In genomic region chr3:38139652-38140051, GRCh38 we compare ENCODE assay signal across 7 cellular contexts. TPM values are rescaled to one million over a fixed set of nuclear protein-coding genes. Genes with fewer than 3 reads are reported as not detected.
DNase-seq lines count a peak whose midpoint lies in the region; ATAC-seq, FAIRE-seq and TF ChIP-seq lines count a peak whose summit lies in the region.

No MANE protein-coding gene starts in this region.

- H3K27ac ChIP-seq in HUES6 (ENCODE audit: low read depth, low read length) (no peak overlapping the region), kidney (ENCODE audit: low read depth in 2 of 2, low read length in 2 of 2) (no peak overlapping the region)

- no peaks in the 10 kb centered on the region for H3K9me3 Mint-ChIP-seq in activated naive CD4-positive, alpha-beta T cell treated with anti-CD3 and anti-CD28 coated beads, Interleukin-2, amount 50 U/mL, for 72 hours
- no peaks in the 10 kb centered on the region for H3K9me3 Mint-ChIP-seq in stimulated activated naive CD8-positive, alpha-beta T cell treated with anti-CD3 and anti-CD28 coated beads, Interleukin-15, amount 100 ng/mL, for 72 hours

- intact Hi-C loops in kidney (cut with DNase I), result no loop called here

- no peak for FAIRE-seq in kidney (lab: Jason Lieb, UNC)

- DNase-seq in activated naive CD4-positive, alpha-beta T cell treated with anti-CD3 and anti-CD28 coated beads, Interleukin-2, amount 50 U/mL, for 72 hours (ENCODE audit: low spot score in 2 of 2), result no peak
- no peak for DNase-seq in kidney
- DNase-seq in stimulated activated naive CD8-positive, alpha-beta T cell treated with anti-CD3 and anti-CD28 coated beads, Interleukin-15, amount 100 ng/mL, for 72 hours, result no peak
- DNase-seq in OCI-M2 (lab: John Stamatoyannopoulos, UW; ENCODE audit: unreplicated experiment), result no peak

- peaks cover 28 to 30% of the 10 kb centered on the region in 2 donors for H3K36me3 Mint-ChIP-seq in activated naive CD4-positive, alpha-beta T cell treated with anti-CD3 and anti-CD28 coated beads, Interleukin-2, amount 50 U/mL, for 72 hours

- H3K9ac ChIP-seq in HUES6 (ENCODE audit: low read length), result peak overlapping the region; percentile 89
- peak overlapping the region in 1 of 2 donors; percentile 76 for H3K9ac ChIP-seq in kidney (ENCODE audit: low read length in 2 of 2)

- no peaks in the 10 kb centered on the region for H3K9me3 ChIP-seq in HUES6 (ENCODE audit: control insufficient read depth, insufficient read depth, low read depth, low read length)
- no peaks in the 10 kb centered on the region for H3K9me3 ChIP-seq in kidney (ENCODE audit: control insufficient read depth in 1 of 2, low read length in 2 of 2)

- ATAC-seq in activated naive CD4-positive, alpha-beta T cell treated with anti-CD3 and anti-CD28 coated beads, Interleukin-2, amount 50 U/mL, for 72 hours, result no peak
- no peak for ATAC-seq in stimulated activated naive CD8-positive, alpha-beta T cell treated with anti-CD3 and anti-CD28 coated beads, Interleukin-15, amount 100 ng/mL, for 72 hours
- ATAC-seq in HG03280 (IDR thresholded peaks at IDR 0.05; ENCODE audit: unreplicated experiment) (no peak), HG02642 (IDR thresholded peaks at IDR 0.05; ENCODE audit: poor library complexity, unreplicated experiment) (no peak)

- peak overlapping the region; percentile 90 for H3K4me3 Mint-ChIP-seq in stimulated activated naive CD8-positive, alpha-beta T cell treated with anti-CD3 and anti-CD28 coated beads, Interleukin-15, amount 100 ng/mL, for 72 hours

- H3K36me3 ChIP-seq in HUES6 (ENCODE audit: control insufficient read depth, insufficient read depth, low read length) (peaks cover 21% of the 10 kb centered on the region), kidney (ENCODE audit: control insufficient read depth in 1 of 2, insufficient read depth in 2 of 2, low read length in 2 of 2) (peaks cover 9 to 15% of the 10 kb centered on the region in 2 donors)

- peak overlapping the region; percentile 94 to 100 for H3K27ac Mint-ChIP-seq in activated naive CD4-positive, alpha-beta T cell treated with anti-CD3 and anti-CD28 coated beads, Interleukin-2, amount 50 U/mL, for 72 hours
- no peak overlapping the region for H3K27ac Mint-ChIP-seq in stimulated activated naive CD8-positive, alpha-beta T cell treated with anti-CD3 and anti-CD28 coated beads, Interleukin-15, amount 100 ng/mL, for 72 hours

- TF ChIP-seq CTCF in kidney (IDR thresholded peaks at IDR 0.05; ENCODE audit: borderline replicate concordance, extremely low read depth, insufficient read depth), result no peak

- peak overlapping the region; percentile 84 for H3K4me3 ChIP-seq in HUES6 (ENCODE audit: low read depth, low read length)
- peak overlapping the region; percentile 82 to 85 for H3K4me3 ChIP-seq in kidney (ENCODE audit: low read length in 2 of 2)

- no peaks in the 10 kb centered on the region; the same call in 1 of the 2 replicates for H3K27me3 ChIP-seq in HUES6 (ENCODE audit: control insufficient read depth, insufficient read depth, low read length)

- H3K27me3 Mint-ChIP-seq in stimulated activated naive CD8-positive, alpha-beta T cell treated with anti-CD3 and anti-CD28 coated beads, Interleukin-15, amount 100 ng/mL, for 72 hours, result no peaks in the 10 kb centered on the region

- peaks cover 65% of the 10 kb centered on the region for H3K4me1 Mint-ChIP-seq in stimulated activated naive CD8-positive, alpha-beta T cell treated with anti-CD3 and anti-CD28 coated beads, Interleukin-15, amount 100 ng/mL, for 72 hours

- H3K4me1 ChIP-seq in HUES6 (ENCODE audit: control insufficient read depth, insufficient read depth, low read length) (peaks cover 25% of the 10 kb centered on the region), kidney (ENCODE audit: control insufficient read depth in 1 of 2, insufficient read depth in 1 of 2, low read depth in 1 of 2, low read length in 2 of 2) (peaks cover 15 to 23% of the 10 kb centered on the region in 2 donors)

RNA-seq across cellular contexts. Expression of gene MYD88, which starts 1.2 kb away (rescaled TPM):
- total RNA-seq in activated naive CD4-positive, alpha-beta T cell treated with anti-CD3 and anti-CD28 coated beads, Interleukin-2, amount 50 U/mL, for 72 hours, result 10 to 100 TPM; 23.5 to 41.2 TPM
- 34.5 TPM for total RNA-seq in kidney
- polyA plus RNA-seq in kidney (ENCODE audit: insufficient read depth, low read depth, low replicate concordance), result 20.8 TPM

RNA-seq across cellular contexts. Expression of gene ACAA1, which starts 2.7 kb away (rescaled TPM):
- total RNA-seq in activated naive CD4-positive, alpha-beta T cell treated with anti-CD3 and anti-CD28 coated beads, Interleukin-2, amount 50 U/mL, for 72 hours, result 10 to 100 TPM; 73.9 to 83.9 TPM
- 90.0 TPM for total RNA-seq in kidney
- polyA plus RNA-seq in kidney (ENCODE audit: insufficient read depth, low read depth, low replicate concordance), result 566 TPM

RNA-seq across cellular contexts. Expression of gene OXSR1, which starts 25.7 kb away (rescaled TPM):
- 10 to 100 TPM; 46.8 to 58.3 TPM for total RNA-seq in activated naive CD4-positive, alpha-beta T cell treated with anti-CD3 and anti-CD28 coated beads, Interleukin-2, amount 50 U/mL, for 72 hours
- 40.0 TPM for total RNA-seq in kidney
- 16.7 TPM for polyA plus RNA-seq in kidney (ENCODE audit: insufficient read depth, low read depth, low replicate concordance)

Comparison
In these comparisons a context has a peak if more than half of its experiments do, and no peak if none do; other contexts are left out.
1. H3K27ac Mint-ChIP-seq: peak in activated naive CD4-positive, alpha-beta T cell treated with anti-CD3 and anti-CD28 coated beads, Interleukin-2, amount 50 U/mL, for 72 hours (2 of 2); none in stimulated activated naive CD8-positive, alpha-beta T cell treated with anti-CD3 and anti-CD28 coated beads, Interleukin-15, amount 100 ng/mL, for 72 hours (0 of 2).